ENCODE assay signal across 8 cellular contexts in the genomic region with DNA sequence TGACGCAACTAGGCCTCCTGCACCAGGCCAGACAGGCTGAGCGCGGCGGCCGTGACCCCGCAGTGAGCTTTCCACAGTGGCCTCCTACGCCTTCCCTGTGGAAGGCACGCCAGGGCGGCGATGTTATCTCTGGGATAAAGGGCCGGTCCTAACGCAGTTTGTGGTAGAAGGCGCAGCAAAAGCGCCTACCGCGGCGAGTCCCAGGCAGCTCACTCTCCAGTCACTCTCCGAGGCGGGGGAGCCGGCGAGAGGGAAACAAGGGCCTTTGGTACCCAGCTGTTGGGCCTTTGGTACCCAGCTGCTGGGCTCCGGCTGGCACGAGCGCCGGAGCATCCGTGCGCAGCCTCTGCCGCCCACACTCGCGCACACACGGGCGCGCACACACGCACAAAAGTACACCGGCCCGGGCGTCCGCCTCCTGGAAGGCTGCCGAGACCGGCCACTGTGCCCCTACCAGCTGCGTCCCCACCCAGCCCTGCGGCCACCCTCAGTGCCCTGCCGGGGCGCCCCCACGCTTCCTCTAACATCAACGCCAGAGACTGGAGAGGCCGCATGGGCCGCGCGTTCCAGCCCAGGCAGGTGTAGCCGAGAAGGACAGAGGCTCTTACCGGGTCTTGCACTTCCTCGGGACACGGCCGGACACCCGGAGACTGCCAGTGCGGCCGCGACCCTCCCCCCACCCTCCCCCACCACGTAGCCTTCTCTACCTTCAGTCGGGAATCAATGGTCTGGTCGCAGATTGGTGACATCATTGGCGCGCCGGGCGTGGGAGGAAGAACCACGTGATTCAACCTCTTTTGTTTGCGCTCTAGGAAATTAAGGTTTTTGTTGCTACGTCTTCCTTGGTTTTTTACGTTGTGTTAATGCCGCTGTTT. TPM values are rescaled to one million over a fixed set of nuclear protein-coding genes. Genes with fewer than 3 reads are reported as not detected.
A peak's percentile ranks its signal among the peaks of the same experiment; 100 is the strongest.
DNase-seq lines count a peak whose midpoint lies in the region; ATAC-seq, FAIRE-seq and TF ChIP-seq lines count a peak whose summit lies in the region.

No MANE protein-coding gene starts in this region.

- H3K27me3 ChIP-seq in liver (ENCODE audit: control insufficient read depth in 4 of 4, insufficient read depth in 4 of 4, low read length in 3 of 4), result no peaks in the 10 kb centered on the region

- TF ChIP-seq RAD21 in A549 (conservative IDR thresholded peaks at IDR 0.05 in 1 of 2, IDR thresholded peaks at IDR 0.05 in 1 of 2), result no peak
- peak in 1 of 2 donors; percentile 5 for TF ChIP-seq RAD21 in liver (IDR thresholded peaks at IDR 0.05)

- ATAC-seq in A549, result peak; percentile 88 to 89
- peak; percentile 57 for ATAC-seq in GM18907 (IDR thresholded peaks at IDR 0.05; ENCODE audit: unreplicated experiment)
- peak; percentile 58 for ATAC-seq in HG03521 (IDR thresholded peaks at IDR 0.05; ENCODE audit: unreplicated experiment)

- WGBS in A549 (ENCODE audit: missing lambda C conversion rate), result 4% methylated on average over 34 of the region's 71 CpGs
- under 1% methylated on average over 71 of the region's 71 CpGs for WGBS in liver

- peak; percentile 77 for FAIRE-seq in A549 (lab: Jason Lieb, UNC)

- no peaks in the 10 kb centered on the region for H3K36me3 ChIP-seq in liver (ENCODE audit: control insufficient read depth in 4 of 4, insufficient read depth in 3 of 4, low read depth in 1 of 4, low read length in 3 of 4)

- H3K9ac ChIP-seq in liver (ENCODE audit: low read depth in 1 of 2, low read length in 2 of 2), result peak overlapping the region; percentile 82 to 87

- H3K4me2 ChIP-seq in A549, result peak overlapping the region; percentile 92

- CTCF ChIA-PET in A549 (lab: Yijun Ruan, JAX), result interaction anchor here (0.6 to 1.7 kb wide), 5 partner anchors 11 to 251 kb away, joined by 3 to 7 read pairs (median 4); no protein-coding TSS in a partner anchor

- H3K27ac ChIP-seq in A549 (peak overlapping the region; percentile 91 to 93), liver (ENCODE audit: low read depth in 1 of 2, low read length in 2 of 2) (peak overlapping the region; percentile 77 to 94)

- H3K9me3 ChIP-seq in A549 (peaks cover 5% of the 10 kb centered on the region; the same call in 2 of the 3 replicates), liver (ENCODE audit: control insufficient read depth in 4 of 4, low read length in 3 of 4) (peaks cover 0 to 2% (median 0%) of the 10 kb centered on the region in 4 donors)

- TF ChIP-seq EP300 in A549 (IDR thresholded peaks at IDR 0.05), result no peak

- TF ChIP-seq CTCF in A549 (IDR thresholded peaks at IDR 0.05), result no peak
- no peak for TF ChIP-seq CTCF in liver (IDR thresholded peaks at IDR 0.05; ENCODE audit: low read depth, low read length, missing input control)

- POLR2A ChIA-PET in A549 (lab: Yijun Ruan, JAX), result interaction anchor here (1.2 kb wide), 1 partner anchor 68 kb away, joined by 4 read pairs; no protein-coding TSS in a partner anchor

- peak overlapping the region; percentile 88 for H3K4me3 ChIP-seq in A549
- peak overlapping the region; percentile 60 to 84 (median 83) for H3K4me3 ChIP-seq in liver (ENCODE audit: low read depth in 1 of 3, low read length in 3 of 3)

- H3K4me1 ChIP-seq in A549, result peaks cover 6% of the 10 kb centered on the region; the same call in 1 of the 3 replicates
- peaks cover 0 to 15% (median 9%) of the 10 kb centered on the region in 4 donors for H3K4me1 ChIP-seq in liver (ENCODE audit: control insufficient read depth in 4 of 4, insufficient read depth in 4 of 4, low read length in 3 of 4)

- TF ChIP-seq POLR2A in A549 (IDR thresholded peaks at IDR 0.05; ENCODE audit: low read length), result peak; percentile 29

- DNase-seq in A549 (ENCODE audit: low read depth in 1 of 2, low spot score in 1 of 2), result peak; percentile 78 to 93
- peak; percentile 81 for DNase-seq in NCI-H748 treated with DMSO at 0.1 percent for 48 hours (lab: John Stamatoyannopoulos, UW)
- DNase-seq in activated CD4-positive, alpha-beta T cell treated with anti-CD3 and anti-CD28 coated beads, Interleukin-2, amount 50 U/mL, for 48 hours, result peak; percentile 96 to 97
- peak; percentile 82 to 93 for DNase-seq in dermis microvascular lymphatic vessel endothelial cell (ENCODE audit: low read depth in 2 of 2)
- peak; percentile 86 for DNase-seq in stimulated activated CD4-positive, alpha-beta T cell treated with anti-CD3 and anti-CD28 coated beads, Interleukin-2, amount 100 ng/mL, for 4 hours (ENCODE audit: low read depth)

TF ChIP-seq in A549, 52 proteins besides CTCF, POLR2A, EP300 and RAD21 (continues in another document):
- TF ChIP-seq HEYL (CRISPR knock-in tag; IDR thresholded peaks at IDR 0.05), result no peak
- TF ChIP-seq, protein P1, sequence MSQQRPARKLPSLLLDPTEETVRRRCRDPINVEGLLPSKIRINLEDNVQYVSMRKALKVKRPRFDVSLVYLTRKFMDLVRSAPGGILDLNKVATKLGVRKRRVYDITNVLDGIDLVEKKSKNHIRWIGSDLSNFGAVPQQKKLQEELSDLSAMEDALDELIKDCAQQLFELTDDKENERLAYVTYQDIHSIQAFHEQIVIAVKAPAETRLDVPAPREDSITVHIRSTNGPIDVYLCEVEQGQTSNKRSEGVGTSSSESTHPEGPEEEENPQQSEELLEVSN (IDR thresholded peaks at IDR 0.05; ENCODE audit: borderline replicate concordance, low read depth), result peak; percentile 67; the same call in 1 of the 2 replicates
- TF ChIP-seq, protein P2, sequence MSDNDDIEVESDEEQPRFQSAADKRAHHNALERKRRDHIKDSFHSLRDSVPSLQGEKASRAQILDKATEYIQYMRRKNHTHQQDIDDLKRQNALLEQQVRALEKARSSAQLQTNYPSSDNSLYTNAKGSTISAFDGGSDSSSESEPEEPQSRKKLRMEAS (IDR thresholded peaks at IDR 0.05), result peak; percentile 96
- TF ChIP-seq, protein P3, sequence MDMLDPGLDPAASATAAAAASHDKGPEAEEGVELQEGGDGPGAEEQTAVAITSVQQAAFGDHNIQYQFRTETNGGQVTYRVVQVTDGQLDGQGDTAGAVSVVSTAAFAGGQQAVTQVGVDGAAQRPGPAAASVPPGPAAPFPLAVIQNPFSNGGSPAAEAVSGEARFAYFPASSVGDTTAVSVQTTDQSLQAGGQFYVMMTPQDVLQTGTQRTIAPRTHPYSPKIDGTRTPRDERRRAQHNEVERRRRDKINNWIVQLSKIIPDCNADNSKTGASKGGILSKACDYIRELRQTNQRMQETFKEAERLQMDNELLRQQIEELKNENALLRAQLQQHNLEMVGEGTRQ (IDR thresholded peaks at IDR 0.05), result peak; percentile 91
- TF ChIP-seq KDM5A (IDR thresholded peaks at IDR 0.05), result peak; percentile 59
- TF ChIP-seq KDM1A (IDR thresholded peaks at IDR 0.05; ENCODE audit: low read depth), result peak; percentile 83; the same call in 1 of the 2 replicates
- peak; percentile 27; the same call in 1 of the 2 replicates for TF ChIP-seq GATA3 (IDR thresholded peaks at IDR 0.05; ENCODE audit: borderline replicate concordance)
- TF ChIP-seq JUN (IDR thresholded peaks at IDR 0.05), result peak; percentile 29 to 69; a peak in 3 of 5 replicates
- no peak for TF ChIP-seq ESRRA (IDR thresholded peaks at IDR 0.05; ENCODE audit: borderline replicate concordance, low read length)

TF ChIP-seq in liver, 16 proteins besides CTCF, POLR2A, EP300 and RAD21 (continues in another document):
- no peak for TF ChIP-seq NR2F2 (IDR thresholded peaks at IDR 0.05)
- TF ChIP-seq HNF4G (IDR thresholded peaks at IDR 0.05), result no peak
- TF ChIP-seq RXRA (IDR thresholded peaks at IDR 0.05), result peak; percentile 29 to 59
- TF ChIP-seq JUND (IDR thresholded peaks at IDR 0.05), result no peak
- no peak for TF ChIP-seq FOXA1 (IDR thresholded peaks at IDR 0.05)
- TF ChIP-seq, protein P4, sequence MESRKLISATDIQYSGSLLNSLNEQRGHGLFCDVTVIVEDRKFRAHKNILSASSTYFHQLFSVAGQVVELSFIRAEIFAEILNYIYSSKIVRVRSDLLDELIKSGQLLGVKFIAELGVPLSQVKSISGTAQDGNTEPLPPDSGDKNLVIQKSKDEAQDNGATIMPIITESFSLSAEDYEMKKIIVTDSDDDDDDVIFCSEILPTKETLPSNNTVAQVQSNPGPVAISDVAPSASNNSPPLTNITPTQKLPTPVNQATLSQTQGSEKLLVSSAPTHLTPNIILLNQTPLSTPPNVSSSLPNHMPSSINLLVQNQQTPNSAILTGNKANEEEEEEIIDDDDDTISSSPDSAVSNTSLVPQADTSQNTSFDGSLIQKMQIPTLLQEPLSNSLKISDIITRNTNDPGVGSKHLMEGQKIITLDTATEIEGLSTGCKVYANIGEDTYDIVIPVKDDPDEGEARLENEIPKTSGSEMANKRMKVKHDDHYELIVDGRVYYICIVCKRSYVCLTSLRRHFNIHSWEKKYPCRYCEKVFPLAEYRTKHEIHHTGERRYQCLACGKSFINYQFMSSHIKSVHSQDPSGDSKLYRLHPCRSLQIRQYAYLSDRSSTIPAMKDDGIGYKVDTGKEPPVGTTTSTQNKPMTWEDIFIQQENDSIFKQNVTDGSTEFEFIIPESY (IDR thresholded peaks at IDR 0.05), result no peak
- TF ChIP-seq SP1 (IDR thresholded peaks at IDR 0.05), result peak; percentile 36
- TF ChIP-seq TAF1 (conservative IDR thresholded peaks at IDR 0.05), result no peak
- TF ChIP-seq, protein P5, sequence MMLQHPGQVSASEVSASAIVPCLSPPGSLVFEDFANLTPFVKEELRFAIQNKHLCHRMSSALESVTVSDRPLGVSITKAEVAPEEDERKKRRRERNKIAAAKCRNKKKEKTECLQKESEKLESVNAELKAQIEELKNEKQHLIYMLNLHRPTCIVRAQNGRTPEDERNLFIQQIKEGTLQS (IDR thresholded peaks at IDR 0.05), result peak; percentile 52

RNA-seq across cellular contexts. Expression of a gene that starts 19.5 kb away (rescaled TPM):
- 170 and 171 TPM in 2 replicates for polyA plus RNA-seq in A549 (2011; rRNA removed)
- 55.4 and 62.7 TPM in 2 replicates for polyA plus RNA-seq in A549 (2012; cell fraction: cytosol; rRNA removed)
- polyA plus RNA-seq in A549 (2012; cell fraction: nucleus; rRNA removed), result 90.0 and 104 TPM in 2 replicates
- polyA plus RNA-seq in A549 (2017; fragmentation: RNase III; extraction: RNeasy Plus Mini Kit Qiagen cat#74134 plus additional on column Dnase treatment), result 71.7 to 76.1 TPM (median 76.0 TPM) in 3 replicates
- polyA minus RNA-seq in A549 (2011; rRNA and poly(A)+ RNA removed), result 264 and 283 TPM in 2 replicates
- 61.1 and 90.5 TPM in 2 replicates for total RNA-seq in dermis microvascular lymphatic vessel endothelial cell
- total RNA-seq in liver, result 10 to 100 TPM; 51.1 to 76.1 TPM
- polyA plus RNA-seq in liver, result 10 to 100 TPM; 39.3 to 51.1 TPM

RNA-seq across cellular contexts. Expression of a gene that starts 59.9 kb away (rescaled TPM):
- 0.21 and 0.36 TPM in 2 replicates for polyA plus RNA-seq in A549 (2011; rRNA removed)
- 0.17 and 0.30 TPM in 2 replicates for polyA plus RNA-seq in A549 (2012; cell fraction: cytosol; rRNA removed)
- polyA plus RNA-seq in A549 (2012; cell fraction: nucleus; rRNA removed), result 0.43 and 0.52 TPM in 2 replicates
- polyA plus RNA-seq in A549 (2017; fragmentation: RNase III; extraction: RNeasy Plus Mini Kit Qiagen cat#74134 plus additional on column Dnase treatment), result 0.21 to 0.28 TPM (median 0.25 TPM) in 3 replicates
- polyA minus RNA-seq in A549 (2011; rRNA and poly(A)+ RNA removed), result 0.66 and 0.97 TPM in 2 replicates
- under 0.01 TPM in 1 of 2 replicates, not detected in the other for total RNA-seq in dermis microvascular lymphatic vessel endothelial cell
- under 1 TPM in 1 of 2 donors, not detected in 1; under 0.01 TPM for total RNA-seq in liver
- polyA plus RNA-seq in liver, result under 1 TPM; 0.01 to 0.06 TPM

Comparison
In these comparisons a context has a peak if more than half of its experiments do, and no peak if none do; other contexts are left out.
1. Peak in every context shown above with its lines: DNase-seq, ATAC-seq, H3K4me3 ChIP-seq and H3K27ac ChIP-seq.